ENCODE assay signal across 8 cellular contexts in genomic region chr11:67056640-67057409, GRCh38. TPM values are rescaled to one million over a fixed set of nuclear protein-coding genes. Genes with fewer than 3 reads are reported as not detected.
DNase-seq lines count a peak whose midpoint lies in the region; ATAC-seq, FAIRE-seq and TF ChIP-seq lines count a peak whose summit lies in the region.

Gene RHOD (plus strand): TSS chr11:67056847. CDS start chr11:67056903, 56 bp downstream.

- H3K27ac Mint-ChIP-seq in naive B cell: peak within 1 kb of the TSS in 2 of 6 donors; percentile 34 to 88

- ATAC-seq in naive B cell (ENCODE audit: low read depth in 2 of 2): peak; percentile 85 to 86
- ATAC-seq in HG03039 (IDR thresholded peaks at IDR 0.05; ENCODE audit: unreplicated experiment): no peak
- no peak for ATAC-seq in HG03520 (IDR thresholded peaks at IDR 0.05; ENCODE audit: unreplicated experiment)

- no peaks in the 10 kb centered on the region for H3K36me3 Mint-ChIP-seq in naive B cell

- H3K27ac ChIP-seq in epithelial cell of prostate: peak within 1 kb of the TSS; percentile 98

- no peaks in the 10 kb centered on the region for H3K9me3 Mint-ChIP-seq in naive B cell

- no peak for TF ChIP-seq POLR2A in H54 (IDR thresholded peaks at IDR 0.05; ENCODE audit: low read depth, low read length)

- FAIRE-seq in H54 (lab: Jason Lieb, UNC): no peak

- H3K4me3 Mint-ChIP-seq in naive B cell: peak within 1 kb of the TSS; percentile 72 to 89 (median 78)

- peaks cover 9 to 31% (median 30%) of the 10 kb centered on the region in 3 donors for H3K27me3 Mint-ChIP-seq in naive B cell

- no peak for TF ChIP-seq CTCF in GM13976 (IDR thresholded peaks at IDR 0.05; ENCODE audit: borderline replicate concordance, control extremely low read depth, extremely low read depth, insufficient read depth, missing control alignments)

- peaks cover 8 to 12% (median 9%) of the 10 kb centered on the region in 3 donors for H3K4me1 Mint-ChIP-seq in naive B cell

- peak; percentile 74 for DNase-seq in GM13976 (ENCODE audit: low spot score)
- DNase-seq in activated CD4-positive, alpha-beta T cell treated with anti-CD3 and anti-CD28 coated beads, Interleukin-2, amount 50 U/mL, for 1 hour: peak; percentile 34
- no peak for DNase-seq in epithelial cell of prostate (ENCODE audit: low read depth, low spot score)
- peak; percentile 45 for DNase-seq in naive B cell
- no peak for DNase-seq in H54 (ENCODE audit: insufficient read length, low spot score)
- no peak for DNase-seq in KBM-7

- in situ Hi-C loops in GM13976 (cut with MboI; ENCODE audit: low sequenced_read_pairs, unreplicated experiment) (no loop called here), KBM-7 (cut with MboI; ENCODE audit: low pct_unique_long_range_greater_than_20kb, low sequenced_read_pairs) (no loop called here)

RNA-seq across cellular contexts. Expression of gene RHOD, which starts in this region (rescaled TPM):
- polyA plus RNA-seq in naive B cell (ENCODE audit: low read depth in 6 of 6): 1 to 10 TPM in 2 of 6 donors, under 1 TPM in 4; 0.71 to 2.6 (median 0.97) TPM

Comparison
In these comparisons a context has a peak if more than half of its experiments do, and no peak if none do; other contexts are left out.
1. DNase-seq: peak in GM13976 (single experiment), activated CD4-positive, alpha-beta T cell treated with anti-CD3 and anti-CD28 coated beads, Interleukin-2, amount 50 U/mL, for 1 hour (single experiment) and naive B cell (single experiment); none in epithelial cell of prostate (single experiment), H54 (single experiment) and KBM-7 (single experiment).
2. ATAC-seq: peak in naive B cell (2 of 2); none in HG03039 (single experiment) and HG03520 (single experiment).